ENCODE assay signal across 13 cellular contexts in the genomic region with DNA sequence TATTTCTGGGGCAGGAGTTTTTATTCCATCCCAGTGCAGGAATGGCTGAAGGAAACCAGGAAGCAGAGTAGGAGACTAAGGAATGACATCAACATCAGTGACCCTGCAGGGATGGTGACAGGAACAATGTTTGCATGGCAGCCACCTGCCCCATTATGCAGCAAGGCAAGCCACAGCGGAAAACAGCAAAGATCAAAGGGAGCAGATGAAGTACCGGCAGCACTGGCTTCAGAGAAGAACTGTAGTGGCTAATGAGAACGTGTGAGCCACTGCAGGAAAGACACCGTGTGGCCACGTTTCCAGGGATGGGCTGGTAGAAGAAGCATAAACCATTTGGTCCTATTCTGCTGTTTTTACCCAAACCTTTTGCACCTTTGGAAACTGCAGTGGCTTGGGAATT. TPM values are rescaled to one million over a fixed set of nuclear protein-coding genes. Genes with fewer than 3 reads are reported as not detected.
DNase-seq lines count a peak whose midpoint lies in the region; ATAC-seq and TF ChIP-seq lines count a peak whose summit lies in the region.
"Had no signal": no experiment of that assay in that cellular context is flagged by ENCODE, and none has a peak within 500 bp of the region (broad histone marks: within the 10 kb centered on the region; RNA-seq: fewer than 3 reads in every experiment).

No MANE protein-coding gene starts in this region.

- ATAC-seq in CD4-positive, CD25-positive, alpha-beta regulatory T cell (ENCODE audit: low read depth in 2 of 2) = peak; percentile 82 to 84
- ATAC-seq in IMR-90 (ENCODE audit: low read depth) = no peak
- no peak for ATAC-seq in GM18873 (IDR thresholded peaks at IDR 0.05; ENCODE audit: low FRiP score, unreplicated experiment)

- no peaks in the 10 kb centered on the region for H3K9me1 ChIP-seq in IMR-90 (ENCODE audit: insufficient read depth, low read length)

- intact Hi-C loops in IMR-90 (cut with micrococcal nuclease) = no loop called here

- H3K4me1 Mint-ChIP-seq in CD4-positive, CD25-positive, alpha-beta regulatory T cell = peaks cover 16 to 65% (median 41%) of the 10 kb centered on the region in 4 donors

- DNase-seq in CD4-positive, CD25-positive, alpha-beta regulatory T cell = peak; percentile 12 to 81 (median 64)
- no peak for DNase-seq in IMR-90
- DNase-seq in activated CD4-positive, alpha-beta T cell treated with anti-CD3 and anti-CD28 coated beads for 4 hours = peak; percentile 46 to 49
- peak; percentile 50 for DNase-seq in central memory CD4-positive, alpha-beta T cell
- DNase-seq in erythroblast (lab: John Stamatoyannopoulos, UW) = no peak
- no peak for DNase-seq in BE2C
- no peak for DNase-seq in Karpas-422
- DNase-seq: foreskin melanocyte, HCEC 1CT had no signal

- H4K5ac ChIP-seq in IMR-90 (ENCODE audit: low read depth, low read length) = no peak overlapping the region

- POLR2A ChIA-PET in IMR-90 (lab: Charles Lee; ENCODE audit: unreplicated experiment) = no interaction called here

- H3K9me2 ChIP-seq in Karpas-422 (replicated peaks; ENCODE audit: insufficient read depth, low read length) = no peaks in the 10 kb centered on the region

- no peak overlapping the region for H2AK9ac ChIP-seq in IMR-90 (replicated peaks; ENCODE audit: low read depth, low read length, poor library complexity)

- peak overlapping the region; percentile 39 to 98 (median 88) for H3K27ac Mint-ChIP-seq in CD4-positive, CD25-positive, alpha-beta regulatory T cell

- H3K4me1 ChIP-seq in CD4-positive, CD25-positive, alpha-beta regulatory T cell (ENCODE audit: control insufficient read depth, insufficient read depth, low read length, poor library complexity, severe bottlenecking) = peaks cover 32% of the 10 kb centered on the region
- H3K4me1 ChIP-seq in IMR-90 (ENCODE audit: control insufficient read depth, insufficient read depth, low read length) (no peaks in the 10 kb centered on the region), BE2C (peaks cover 3% of the 10 kb centered on the region; the same call in 1 of the 2 replicates), Karpas-422 (ENCODE audit: low read length) (no peaks in the 10 kb centered on the region)

- no peak for TF ChIP-seq POLR2A in IMR-90 (IDR thresholded peaks at IDR 0.05; ENCODE audit: low read depth, low read length)
- TF ChIP-seq POLR2A in erythroblast (IDR thresholded peaks at IDR 0.05; ENCODE audit: low read length) = no peak

- dilution Hi-C loops in IMR-90 (cut with HindIII; ENCODE audit: low sequenced_read_pairs, unreplicated experiment) = no loop called here

- H3K79me2 ChIP-seq in Karpas-422 (ENCODE audit: low read length) = no peaks in the 10 kb centered on the region

- no peak overlapping the region for H2BK15ac ChIP-seq in IMR-90 (ENCODE audit: low read depth, low read length)

- TF ChIP-seq RAD21 in IMR-90 (IDR thresholded peaks at IDR 0.05; ENCODE audit: low read length) = no peak

- no peak overlapping the region for H3K23ac ChIP-seq in IMR-90 (ENCODE audit: low read depth, low read length)

- H3K36me3 ChIP-seq in CD4-positive, CD25-positive, alpha-beta regulatory T cell (ENCODE audit: control insufficient read depth, insufficient read depth, low read length) = no peaks in the 10 kb centered on the region
- H3K36me3 ChIP-seq in IMR-90 (ENCODE audit: control insufficient read depth, insufficient read depth, low read length) (no peaks in the 10 kb centered on the region), BE2C (no peaks in the 10 kb centered on the region), Karpas-422 (ENCODE audit: insufficient read depth, low read length) (no peaks in the 10 kb centered on the region)
- H3K36me3 ChIP-seq: BLaER1 treated with 17β-estradiol and CSF1 and Interleukin-3, amounts not matched to agents 10 nM and 100 nM had no signal

- peak overlapping the region; percentile 58 for H3K4me3 ChIP-seq in CD4-positive, CD25-positive, alpha-beta regulatory T cell (ENCODE audit: low read depth, low read length)
- no peak overlapping the region for H3K4me3 ChIP-seq in IMR-90 (ENCODE audit: insufficient read depth, low read depth, low read length)
- H3K4me3 ChIP-seq in BE2C (ENCODE audit: low read depth, low read length) = no peak overlapping the region
- H3K4me3 ChIP-seq in Karpas-422 (ENCODE audit: low read length) = no peak overlapping the region
- H3K4me3 ChIP-seq: BLaER1 treated with 17β-estradiol and CSF1 and Interleukin-3, amounts not matched to agents 10 nM and 100 nM; coronary artery; SK-N-MC had no signal

- no peak overlapping the region for H3K9ac ChIP-seq in IMR-90 (ENCODE audit: low read depth, low read length)
- no peak overlapping the region for H3K9ac ChIP-seq in Karpas-422 (ENCODE audit: low read length)
- H3K9ac ChIP-seq: BLaER1 treated with 17β-estradiol and CSF1 and Interleukin-3, amounts not matched to agents 10 nM and 100 nM had no signal

- no peaks in the 10 kb centered on the region for H4K20me1 ChIP-seq in IMR-90 (ENCODE audit: insufficient read depth, low read length)
- no peaks in the 10 kb centered on the region for H4K20me1 ChIP-seq in Karpas-422 (ENCODE audit: insufficient read depth, low read depth, low read length)
- H4K20me1 ChIP-seq: BLaER1 treated with 17β-estradiol and CSF1 and Interleukin-3, amounts not matched to agents 10 nM and 100 nM had no signal

- H2AK5ac ChIP-seq in IMR-90 (ENCODE audit: low read depth, low read length) = no peak overlapping the region

- H3K27me3 Mint-ChIP-seq in CD4-positive, CD25-positive, alpha-beta regulatory T cell = peaks cover 6% of the 10 kb centered on the region

- H4K91ac ChIP-seq in IMR-90 (ENCODE audit: insufficient read depth, low read depth, low read length) = no peak overlapping the region

- H2AFZ ChIP-seq in IMR-90 (replicated peaks; ENCODE audit: low read length, poor library complexity) (peak overlapping the region; percentile 6), Karpas-422 (ENCODE audit: low read length) (no peak overlapping the region)

- no peak overlapping the region for H3K4ac ChIP-seq in IMR-90 (ENCODE audit: low read depth, low read length)

- H3K4me2 ChIP-seq in IMR-90 (ENCODE audit: low read depth, low read length) = no peak overlapping the region
- H3K4me2 ChIP-seq in Karpas-422 (ENCODE audit: low read depth, low read length, poor library complexity, severe bottlenecking) = no peak overlapping the region

- H3K79me1 ChIP-seq in IMR-90 (ENCODE audit: low read depth in 1 of 2, low read length in 2 of 2) = no peaks in the 10 kb centered on the region

- CTCF ChIA-PET in IMR-90 (lab: Yijun Ruan, JAX) = no interaction called here

- no peak overlapping the region for H2BK120ac ChIP-seq in IMR-90 (ENCODE audit: low read depth, low read length)

- H4K8ac ChIP-seq in IMR-90 (ENCODE audit: low read depth in 2 of 2, low read length in 2 of 2) = no peak overlapping the region

- peak overlapping the region; percentile 8 to 80 (median 61) for H3K4me3 Mint-ChIP-seq in CD4-positive, CD25-positive, alpha-beta regulatory T cell

- BruUV-seq in IMR-90 (replicated peaks; lab: Mats Ljungman, UMichigan) = no TSS peak

- no peak overlapping the region for H3K27ac ChIP-seq in CD4-positive, CD25-positive, alpha-beta regulatory T cell (ENCODE audit: insufficient read depth, low read length, poor library complexity, severe bottlenecking)
- H3K27ac ChIP-seq in IMR-90 (ENCODE audit: insufficient read depth, low read length) (no peak overlapping the region), Karpas-422 (ENCODE audit: low read length) (no peak overlapping the region)
- H3K27ac ChIP-seq: BLaER1 treated with 17β-estradiol and CSF1 and Interleukin-3, amounts not matched to agents 10 nM and 100 nM; coronary artery; SK-N-MC had no signal

- no peak overlapping the region for H2BK20ac ChIP-seq in IMR-90 (ENCODE audit: low read depth, low read length)

- no peak overlapping the region for H3K18ac ChIP-seq in IMR-90 (ENCODE audit: low read depth, low read length)

- H3K36me3 Mint-ChIP-seq in CD4-positive, CD25-positive, alpha-beta regulatory T cell = no peaks in the 10 kb centered on the region

- no peak overlapping the region for H3K56ac ChIP-seq in IMR-90 (ENCODE audit: extremely low read depth, insufficient read depth, low read length)

- TF ChIP-seq CTCF in IMR-90 (conservative IDR thresholded peaks at IDR 0.05; ENCODE audit: low read depth, low read length) (no peak), BE2C (IDR thresholded peaks at IDR 0.05; ENCODE audit: low read depth, low read length) (no peak)

- H3K9me3 ChIP-seq in CD4-positive, CD25-positive, alpha-beta regulatory T cell (ENCODE audit: control insufficient read depth in 2 of 2, low read length in 2 of 2) = no peaks in the 10 kb centered on the region
- no peaks in the 10 kb centered on the region for H3K9me3 ChIP-seq in IMR-90 (ENCODE audit: control insufficient read depth, insufficient read depth, low read length)
- H3K9me3 ChIP-seq in BE2C = no peaks in the 10 kb centered on the region
- H3K9me3 ChIP-seq in Karpas-422 (ENCODE audit: low read length) = no peaks in the 10 kb centered on the region

- WGBS in IMR-90 (ENCODE audit: extremely low coverage in 2 of 2, insufficient read length in 1 of 2), 2 experiments = no CpG with 5 or more reads among the region's 5 CpGs

- H3K27me3 ChIP-seq in CD4-positive, CD25-positive, alpha-beta regulatory T cell (ENCODE audit: control insufficient read depth, insufficient read depth, low read length) = no peaks in the 10 kb centered on the region
- H3K27me3 ChIP-seq in IMR-90 (ENCODE audit: control insufficient read depth, insufficient read depth, low read length) (peaks cover 41% of the 10 kb centered on the region), BE2C (no peaks in the 10 kb centered on the region), Karpas-422 (ENCODE audit: low read length) (no peaks in the 10 kb centered on the region)
- H3K27me3 ChIP-seq: BLaER1 treated with 17β-estradiol and CSF1 and Interleukin-3, amounts not matched to agents 10 nM and 100 nM had no signal

- no peak overlapping the region for H3K14ac ChIP-seq in IMR-90 (replicated peaks; ENCODE audit: low read depth, low read length)

- no peak overlapping the region for H2BK5ac ChIP-seq in IMR-90 (ENCODE audit: low read depth, low read length, poor library complexity, severe bottlenecking)

- no peaks in the 10 kb centered on the region for H3K9me3 Mint-ChIP-seq in CD4-positive, CD25-positive, alpha-beta regulatory T cell

- in situ Hi-C loops in IMR-90 (cut with MboI; ENCODE audit: low sequenced_read_pairs) = no loop called here

TF ChIP-seq in IMR-90, 13 proteins besides CTCF, POLR2A, EP300 and RAD21:
- TF ChIP-seq CHD1 (IDR thresholded peaks at IDR 0.05; ENCODE audit: low read depth, low read length) (no peak), MAZ (IDR thresholded peaks at IDR 0.05; ENCODE audit: borderline replicate concordance, low read depth, low read length) (no peak), CEBPB (IDR thresholded peaks at IDR 0.05; ENCODE audit: low read depth, low read length) (no peak)

RNA-seq across cellular contexts. Expression of gene TAB2, which starts 52.9 kb away (rescaled TPM):
- 180 TPM for total RNA-seq in CD4-positive, CD25-positive, alpha-beta regulatory T cell
- polyA plus RNA-seq in CD4-positive, CD25-positive, alpha-beta regulatory T cell = 10 to 100 TPM; 21.6 to 26.8 (median 22.0) TPM
- 20.8 and 21.4 TPM in 2 replicates for total RNA-seq in IMR-90 (2012; rRNA removed)
- polyA plus RNA-seq in IMR-90 (2012; rRNA removed) = 23.9 and 25.3 TPM in 2 replicates
- 6.5 and 6.6 TPM in 2 replicates for polyA plus RNA-seq in IMR-90 (2012; cell fraction: cytosol; rRNA removed)
- polyA plus RNA-seq in IMR-90 (2012; cell fraction: nucleus; rRNA removed; ENCODE audit: low replicate concordance) = 2.6 and 21.6 TPM in 2 replicates
- polyA plus RNA-seq in BE2C (2012; ENCODE audit: insufficient read depth, insufficient read length, low read depth) = 30.2 TPM
- total RNA-seq in Karpas-422 (2014; rRNA removed; shearing (Covaris generic); ENCODE audit: low replicate concordance) = 8.3 and 23.4 TPM in 2 replicates

Comparison
In these comparisons a context has a peak if more than half of its experiments do, and no peak if none do; other contexts are left out.
1. ATAC-seq: peak in CD4-positive, CD25-positive, alpha-beta regulatory T cell (2 of 2); none in IMR-90 (single experiment) and GM18873 (single experiment).
2. DNase-seq: peak in CD4-positive, CD25-positive, alpha-beta regulatory T cell (3 of 3), activated CD4-positive, alpha-beta T cell treated with anti-CD3 and anti-CD28 coated beads for 4 hours (2 of 2) and central memory CD4-positive, alpha-beta T cell (single experiment); none in IMR-90 (single experiment), erythroblast (0 of 2), BE2C (single experiment) and Karpas-422 (single experiment).